Comparison of ENCODE assay signal across 25 cellular contexts in genomic region chr15:76278651-76279050, GRCh38. TPM values are rescaled to one million over a fixed set of nuclear protein-coding genes. Genes with fewer than 3 reads are reported as not detected.
"Had no signal": no experiment of that assay in that cellular context is flagged by ENCODE, and none has a peak within 500 bp of the region (broad histone marks: within the 10 kb centered on the region; RNA-seq: fewer than 3 reads in every experiment).

No MANE protein-coding gene starts in this region.

- H3K4me3 Mint-ChIP-seq: immature natural killer cell; mesothelial cell of epicardium; naive thymus-derived CD4-positive, alpha-beta T cell; natural killer cell treated with Interleukin-12 subunit alpha and Interleukin-12 subunit beta and Interleukin-15 and Interleukin-18, amount 100 ng/mL, for 72 hours; stimulated activated effector memory CD8-positive, alpha-beta T cell treated with anti-CD3 and anti-CD28 coated beads, Interleukin-12 subunit alpha, Interleukin-12 subunit beta, amount 100 ng/mL, for 72 hours; stimulated activated naive CD8-positive, alpha-beta T cell treated with anti-CD3 and anti-CD28 coated beads, Interleukin-15, Interleukin-2, amounts not matched to agents 100 ng/mL and 50 ng/mL, for 24 hours; type B pancreatic cell had no signal

- ATAC-seq: mucosa of descending colon; naive thymus-derived CD4-positive, alpha-beta T cell; natural killer cell treated with Interleukin-12 subunit alpha and Interleukin-12 subunit beta and Interleukin-15 and Interleukin-18, amount 100 ng/mL, for 72 hours; right cardiac atrium; sciatic nerve; stimulated activated effector memory CD8-positive, alpha-beta T cell treated with anti-CD3 and anti-CD28 coated beads, Interleukin-12 subunit alpha, Interleukin-12 subunit beta, amount 100 ng/mL, for 72 hours had no signal

- H3K9me3 Mint-ChIP-seq: immature natural killer cell; mesothelial cell of epicardium; naive thymus-derived CD4-positive, alpha-beta T cell; natural killer cell treated with Interleukin-12 subunit alpha and Interleukin-12 subunit beta and Interleukin-15 and Interleukin-18, amount 100 ng/mL, for 72 hours; stimulated activated effector memory CD8-positive, alpha-beta T cell treated with anti-CD3 and anti-CD28 coated beads, Interleukin-12 subunit alpha, Interleukin-12 subunit beta, amount 100 ng/mL, for 72 hours; stimulated activated naive CD8-positive, alpha-beta T cell treated with anti-CD3 and anti-CD28 coated beads, Interleukin-15, Interleukin-2, amounts not matched to agents 100 ng/mL and 50 ng/mL, for 24 hours; type B pancreatic cell had no signal

- DNase-seq: hypothalamus; immature natural killer cell; kidney; left ventricle myocardium inferior; mesendoderm; mucosa of descending colon; naive thymus-derived CD4-positive, alpha-beta T cell; ovary; posterior cingulate gyrus; retina; right cardiac atrium; stimulated activated CD4-positive, alpha-beta T cell treated with anti-CD3 and anti-CD28 coated beads, Interleukin-12 subunit alpha, Interleukin-12 subunit beta, amount 100 ng/mL, for 4 hours; stimulated activated CD4-positive, alpha-beta T cell treated with anti-CD3 and anti-CD28 coated beads, Interleukin-15, amount 100 ng/mL, for 24 hours; stimulated activated CD4-positive, alpha-beta T cell treated with anti-CD3 and anti-CD28 coated beads, Interleukin-4, amount 100 ng/mL, for 24 hours; stimulated activated naive CD4-positive, alpha-beta T cell; tibial artery had no signal

- H3K27ac Mint-ChIP-seq: mesothelial cell of epicardium; natural killer cell treated with Interleukin-12 subunit alpha and Interleukin-12 subunit beta and Interleukin-15 and Interleukin-18, amount 100 ng/mL, for 72 hours; stimulated activated effector memory CD8-positive, alpha-beta T cell treated with anti-CD3 and anti-CD28 coated beads, Interleukin-12 subunit alpha, Interleukin-12 subunit beta, amount 100 ng/mL, for 72 hours; stimulated activated naive CD8-positive, alpha-beta T cell treated with anti-CD3 and anti-CD28 coated beads, Interleukin-15, Interleukin-2, amounts not matched to agents 100 ng/mL and 50 ng/mL, for 24 hours; type B pancreatic cell had no signal

- H3K4me1 Mint-ChIP-seq: mesothelial cell of epicardium had no signal

- H3K27me3 Mint-ChIP-seq: naive thymus-derived CD4-positive, alpha-beta T cell; natural killer cell treated with Interleukin-12 subunit alpha and Interleukin-12 subunit beta and Interleukin-15 and Interleukin-18, amount 100 ng/mL, for 72 hours; stimulated activated naive CD8-positive, alpha-beta T cell treated with anti-CD3 and anti-CD28 coated beads, Interleukin-15, Interleukin-2, amounts not matched to agents 100 ng/mL and 50 ng/mL, for 24 hours; type B pancreatic cell had no signal

RNA-seq across cellular contexts. Expression of gene ISL2, which starts 57.9 kb away (rescaled TPM):
- total RNA-seq: left ventricle myocardium inferior, lower leg skin, ovary, right cardiac atrium, subcutaneous adipose tissue, thoracic aorta had no signal
